In the genomic region with DNA sequence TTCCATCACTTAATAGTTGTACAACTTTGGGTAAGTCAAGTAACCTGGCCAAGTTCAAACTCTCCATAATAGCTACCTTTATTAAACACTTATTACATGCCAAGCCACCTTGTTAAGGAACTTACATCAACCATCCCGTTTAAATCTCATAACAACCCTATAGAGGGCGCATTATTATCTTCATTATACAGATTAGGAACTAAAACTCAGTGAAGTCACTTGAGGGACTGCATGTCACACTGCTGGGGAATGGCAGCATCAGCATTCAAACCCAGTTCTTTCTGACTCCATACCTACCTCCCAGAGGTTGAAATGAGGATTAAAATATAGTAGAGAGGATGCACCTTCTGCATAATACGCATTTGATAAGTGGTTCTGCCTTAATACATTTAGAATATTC, we compare ENCODE assay signal across 8 cellular contexts. TPM values are rescaled to one million over a fixed set of nuclear protein-coding genes. Genes with fewer than 3 reads are reported as not detected.
A peak's percentile ranks its signal among the peaks of the same experiment; 100 is the strongest.
DNase-seq lines count a peak whose midpoint lies in the region; ATAC-seq and TF ChIP-seq lines count a peak whose summit lies in the region.

No MANE protein-coding gene starts in this region.

- 42 to 44% methylated on average over 3 of the region's 3 CpGs for WGBS in esophagus squamous epithelium, 2 donors

- H3K79me2 ChIP-seq in PC-3 (ENCODE audit: low read length) = no peaks in the 10 kb centered on the region

- CTCF ChIA-PET in PC-3 (lab: Charles Lee) = interaction anchor here (0.8 to 1.0 kb wide), 2 partner anchors 17 to 124 kb away, joined by 3 to 4 read pairs; no protein-coding TSS in a partner anchor

- TF ChIP-seq CTCF in PC-3 (conservative IDR thresholded peaks at IDR 0.05; ENCODE audit: low read depth, low read length) = peak; percentile 74
- TF ChIP-seq CTCF in fibroblast of villous mesenchyme (IDR thresholded peaks at IDR 0.05; ENCODE audit: insufficient read depth, low read depth, low read length) = peak; percentile 40
- peak; percentile 36 for TF ChIP-seq CTCF in upper lobe of right lung (IDR thresholded peaks at IDR 0.05)
- TF ChIP-seq CTCF in esophagus squamous epithelium (IDR thresholded peaks at IDR 0.05) = peak in 2 of 6 experiments; percentile 19 to 28

- DNase-seq in Right ventricle myocardium superior (no peak), cardiac septum (ENCODE audit: low spot score) (no peak), PC-3 (peak; percentile 70), fibroblast of villous mesenchyme (ENCODE audit: low read depth) (peak; percentile 21), upper lobe of right lung (no peak), esophagus squamous epithelium (lab: John Stamatoyannopoulos, UW) (no peak), cortex of kidney (lab: John Stamatoyannopoulos, UW) (no peak)
- no peak for DNase-seq in stimulated activated CD4-positive, alpha-beta T cell treated with anti-CD3 and anti-CD28 coated beads, Interleukin-1b, Interleukin-23, amount 100 ng/mL, for 48 hours

- H3K4me2 ChIP-seq in PC-3 (ENCODE audit: low read length) = peak overlapping the region; percentile 67

- H3F3A ChIP-seq in PC-3 (ENCODE audit: low read length, unreplicated experiment) = no peaks in the 10 kb centered on the region

- no peaks in the 10 kb centered on the region for H4K20me1 ChIP-seq in PC-3 (ENCODE audit: low read length)

- H3K9me3 ChIP-seq in PC-3 (ENCODE audit: low read length) (no peaks in the 10 kb centered on the region), upper lobe of right lung (no peaks in the 10 kb centered on the region), esophagus squamous epithelium (no peaks in the 10 kb centered on the region)

- no peak overlapping the region for H3K4me3 ChIP-seq in PC-3 (ENCODE audit: low read length)
- H3K4me3 ChIP-seq in fibroblast of villous mesenchyme (ENCODE audit: low read depth, low read length) = no peak overlapping the region
- H3K4me3 ChIP-seq in upper lobe of right lung = no peak overlapping the region
- no peak overlapping the region for H3K4me3 ChIP-seq in esophagus squamous epithelium

- H3K36me3 ChIP-seq in PC-3 (ENCODE audit: low read depth, low read length) (no peaks in the 10 kb centered on the region), upper lobe of right lung (no peaks in the 10 kb centered on the region), esophagus squamous epithelium (no peaks in the 10 kb centered on the region)

- ATAC-seq in Right ventricle myocardium superior (ENCODE audit: poor library complexity) = peak; percentile 79
- peak; percentile 90 for ATAC-seq in PC-3
- ATAC-seq in upper lobe of right lung = peak; percentile 31

- no peak for TF ChIP-seq POLR2A in esophagus squamous epithelium (IDR thresholded peaks at IDR 0.05)

- POLR2A ChIA-PET in PC-3 (lab: Charles Lee; ENCODE audit: unreplicated experiment) = no interaction called here

- BruUV-seq in PC-3 (replicated peaks; lab: Mats Ljungman, UMichigan) = no TSS peak

- peaks cover 34% of the 10 kb centered on the region for H3K4me1 ChIP-seq in PC-3 (ENCODE audit: insufficient read depth, low read length)
- H3K4me1 ChIP-seq in upper lobe of right lung = no peaks in the 10 kb centered on the region
- H3K4me1 ChIP-seq in esophagus squamous epithelium = no peaks in the 10 kb centered on the region

- H3K27me3 ChIP-seq in PC-3 (ENCODE audit: low read length) (no peaks in the 10 kb centered on the region), upper lobe of right lung (peaks cover 35% of the 10 kb centered on the region), esophagus squamous epithelium (peaks cover 0 to 97% (median 2%) of the 10 kb centered on the region in 4 donors)

- no peaks in the 10 kb centered on the region for H3K9me2 ChIP-seq in PC-3 (replicated peaks; ENCODE audit: low read length)

- no peak overlapping the region for H3K9ac ChIP-seq in PC-3 (ENCODE audit: low read length)

- no peak overlapping the region for H2AFZ ChIP-seq in PC-3 (ENCODE audit: low read length)

- intact Hi-C loops in Right ventricle myocardium superior (cut with DNase I) (no loop called here), cardiac septum (cut with DNase I) (no loop called here), PC-3 (cut with micrococcal nuclease) (no loop called here), upper lobe of right lung (cut with DNase I) (no loop called here), esophagus squamous epithelium (cut with DNase I) (no loop called here)

- H3K27ac ChIP-seq in PC-3 (ENCODE audit: low read length) = peak overlapping the region; percentile 47
- H3K27ac ChIP-seq in upper lobe of right lung = no peak overlapping the region
- H3K27ac ChIP-seq in esophagus squamous epithelium = no peak overlapping the region

RNA-seq across cellular contexts. Expression of a gene that starts 47.1 kb away (rescaled TPM):
- total RNA-seq in Right ventricle myocardium superior (not detected), cardiac septum (not detected), PC-3 (2014; rRNA removed) (0.12 TPM in 1 of 2 replicates, not detected in the other), fibroblast of villous mesenchyme (not detected in 2 replicates), upper lobe of right lung (not detected), esophagus squamous epithelium (under 1 TPM in 2 of 4 donors, not detected in 2; 0.04 to 0.19 TPM)

RNA-seq across cellular contexts. Expression of a gene that starts 47.5 kb away (rescaled TPM):
- total RNA-seq in Right ventricle myocardium superior (2.2 TPM), cardiac septum (0.30 TPM), PC-3 (2014; rRNA removed) (0.12 TPM in 1 of 2 replicates, not detected in the other), fibroblast of villous mesenchyme (not detected in 2 replicates), upper lobe of right lung (0.87 TPM), esophagus squamous epithelium (1 to 10 TPM in 2 of 4 donors, under 1 TPM in 2; 0.11 to 5.5 (median 0.81) TPM)

RNA-seq across cellular contexts. Expression of a gene that starts 57.3 kb away (rescaled TPM):
- total RNA-seq in Right ventricle myocardium superior = 0.13 TPM
- not detected for total RNA-seq in cardiac septum
- not detected in 2 replicates for total RNA-seq in PC-3 (2014; rRNA removed)
- total RNA-seq in fibroblast of villous mesenchyme = not detected in 2 replicates
- total RNA-seq in upper lobe of right lung = 0.09 TPM
- not detected for total RNA-seq in esophagus squamous epithelium

Comparison
In these comparisons a context has a peak if more than half of its experiments do, and no peak if none do; other contexts are left out.
1. ATAC-seq: peak in every context shown above with its lines; median percentile 90 in PC-3; 79 in Right ventricle myocardium superior; 31 in upper lobe of right lung.
2. DNase-seq: peak in PC-3 (single experiment) and fibroblast of villous mesenchyme (single experiment); none in Right ventricle myocardium superior (single experiment), cardiac septum (single experiment), upper lobe of right lung (single experiment), stimulated activated CD4-positive, alpha-beta T cell treated with anti-CD3 and anti-CD28 coated beads, Interleukin-1b, Interleukin-23, amount 100 ng/mL, for 48 hours (single experiment), esophagus squamous epithelium (single experiment) and cortex of kidney (single experiment).